Comparison of ENCODE assay signal across 1 cellular context in genomic region chr7:73842248-73842895, GRCh38.
TF ChIP-seq lines count a peak whose summit lies in the region.

Gene METTL27, minus strand, starts transcription at chr7:73842516. Its CDS starts 376 bp downstream, at chr7:73842140.

TF ChIP-seq in HepG2, 621 proteins besides CTCF, POLR2A, EP300 and RAD21 (continued from another document and continues in another):
- TF ChIP-seq ZNF407 (CRISPR knock-in tag; IDR thresholded peaks at IDR 0.05; ENCODE audit: not compliant biosample characterization) (peak; percentile 67), TARDBP (CRISPR knock-in tag; IDR thresholded peaks at IDR 0.05) (peak; percentile 65; the same call in 1 of the 2 replicates), ZHX1 (CRISPR knock-in tag; IDR thresholded peaks at IDR 0.05; ENCODE audit: low read depth) (no peak), ZNF274 (CRISPR knock-in tag; IDR thresholded peaks at IDR 0.05) (peak; percentile 54; the same call in 1 of the 2 replicates), ZNF746 (CRISPR knock-in tag; IDR thresholded peaks at IDR 0.05) (0 out of 2 replicates have a peak, but pooled peaks have one; percentile 51), SRSF9 (IDR thresholded peaks at IDR 0.05; ENCODE audit: borderline replicate concordance, insufficient read depth, low read depth, low read length, poor library complexity, severe bottlenecking) (no peak), RBAK (CRISPR knock-in tag; IDR thresholded peaks at IDR 0.05) (0 out of 2 replicates have a peak, but pooled peaks have one; percentile 63), ZFP36L1 (CRISPR knock-in tag; IDR thresholded peaks at IDR 0.05) (no peak), SOX13 (IDR thresholded peaks at IDR 0.05) (no peak), SOX13 (CRISPR knock-in tag; conservative IDR thresholded peaks at IDR 0.05 in 1 of 2, IDR thresholded peaks at IDR 0.05 in 1 of 2) (0 out of 4 replicates have a peak, but pooled peaks of 1 of the 2 experiments have one; percentile 8), ZMYM4 (CRISPR knock-in tag; IDR thresholded peaks at IDR 0.05) (0 out of 2 replicates have a peak, but pooled peaks have one; percentile 33), ZBTB7B (CRISPR knock-in tag; IDR thresholded peaks at IDR 0.05) (peak; percentile 62; the same call in 1 of the 2 replicates), CEBPB (IDR thresholded peaks at IDR 0.05; ENCODE audit: borderline replicate concordance, low read depth, low read length) (no peak), ZNF501 (CRISPR knock-in tag; IDR thresholded peaks at IDR 0.05) (peak; percentile 52; the same call in 1 of the 2 replicates), ZFP41 (CRISPR knock-in tag; IDR thresholded peaks at IDR 0.05; ENCODE audit: borderline replicate concordance) (no peak), CBX1 (IDR thresholded peaks at IDR 0.05; ENCODE audit: low read depth) (no peak), ZFP82 (CRISPR knock-in tag; IDR thresholded peaks at IDR 0.05; ENCODE audit: borderline replicate concordance) (no peak), MAZ (IDR thresholded peaks at IDR 0.05; ENCODE audit: borderline replicate concordance, low read depth, low read length) (0 out of 2 replicates have a peak, but pooled peaks have one; percentile 21), MAZ (CRISPR knock-in tag; IDR thresholded peaks at IDR 0.05; ENCODE audit: low read depth) (no peak), POLR2AphosphoS5 (IDR thresholded peaks at IDR 0.05; ENCODE audit: low read depth, low read length) (peak; percentile 81), ZNF296 (CRISPR knock-in tag; conservative IDR thresholded peaks at IDR 0.05) (no peak), ZNF451 (CRISPR knock-in tag; IDR thresholded peaks at IDR 0.05) (peak; percentile 29; the same call in 1 of the 2 replicates), ZFY (CRISPR knock-in tag; IDR thresholded peaks at IDR 0.05) (peak; percentile 67), NFYC (CRISPR knock-in tag; IDR thresholded peaks at IDR 0.05) (peak; percentile 81), TFDP1 (CRISPR knock-in tag; IDR thresholded peaks at IDR 0.05; ENCODE audit: borderline replicate concordance) (peak; percentile 39; the same call in 1 of the 2 replicates), MAX (IDR thresholded peaks at IDR 0.05) (peak; percentile 56; the same call in 1 of the 2 replicates), SAP130 (CRISPR knock-in tag; IDR thresholded peaks at IDR 0.05; ENCODE audit: low read depth) (peak; percentile 71), DRAP1 (CRISPR knock-in tag; IDR thresholded peaks at IDR 0.05) (peak; percentile 77), ERF (CRISPR knock-in tag; IDR thresholded peaks at IDR 0.05) (peak; percentile 60), NFYB (CRISPR knock-in tag; IDR thresholded peaks at IDR 0.05) (peak; percentile 83), DZIP1 (CRISPR knock-in tag; IDR thresholded peaks at IDR 0.05) (no peak), MYC (CRISPR knock-in tag; IDR thresholded peaks at IDR 0.05; ENCODE audit: borderline replicate concordance) (peak; percentile 35; the same call in 1 of the 2 replicates), BCL3 (CRISPR knock-in tag; IDR thresholded peaks at IDR 0.05) (0 out of 2 replicates have a peak, but pooled peaks have one; percentile 21), MED1 (CRISPR knock-in tag; IDR thresholded peaks at IDR 0.05) (0 out of 2 replicates have a peak, but pooled peaks have one; percentile 19), PHF8 (CRISPR knock-in tag; IDR thresholded peaks at IDR 0.05) (peak; percentile 75), ZNF616 (CRISPR knock-in tag; IDR thresholded peaks at IDR 0.05; ENCODE audit: low read depth) (0 out of 2 replicates have a peak, but pooled peaks have one; percentile 30), DMAP1 (CRISPR knock-in tag; IDR thresholded peaks at IDR 0.05) (peak; percentile 48; the same call in 1 of the 2 replicates), SP2 (CRISPR knock-in tag; IDR thresholded peaks at IDR 0.05) (peak; percentile 85), ZNF770 (CRISPR knock-in tag; IDR thresholded peaks at IDR 0.05) (peak; percentile 78), ZNF607 (CRISPR knock-in tag; IDR thresholded peaks at IDR 0.05; ENCODE audit: borderline replicate concordance) (no peak), ARNT2 (CRISPR knock-in tag; IDR thresholded peaks at IDR 0.05; ENCODE audit: low read depth) (0 out of 2 replicates have a peak, but pooled peaks have one; percentile 42)
